In the genomic region with DNA sequence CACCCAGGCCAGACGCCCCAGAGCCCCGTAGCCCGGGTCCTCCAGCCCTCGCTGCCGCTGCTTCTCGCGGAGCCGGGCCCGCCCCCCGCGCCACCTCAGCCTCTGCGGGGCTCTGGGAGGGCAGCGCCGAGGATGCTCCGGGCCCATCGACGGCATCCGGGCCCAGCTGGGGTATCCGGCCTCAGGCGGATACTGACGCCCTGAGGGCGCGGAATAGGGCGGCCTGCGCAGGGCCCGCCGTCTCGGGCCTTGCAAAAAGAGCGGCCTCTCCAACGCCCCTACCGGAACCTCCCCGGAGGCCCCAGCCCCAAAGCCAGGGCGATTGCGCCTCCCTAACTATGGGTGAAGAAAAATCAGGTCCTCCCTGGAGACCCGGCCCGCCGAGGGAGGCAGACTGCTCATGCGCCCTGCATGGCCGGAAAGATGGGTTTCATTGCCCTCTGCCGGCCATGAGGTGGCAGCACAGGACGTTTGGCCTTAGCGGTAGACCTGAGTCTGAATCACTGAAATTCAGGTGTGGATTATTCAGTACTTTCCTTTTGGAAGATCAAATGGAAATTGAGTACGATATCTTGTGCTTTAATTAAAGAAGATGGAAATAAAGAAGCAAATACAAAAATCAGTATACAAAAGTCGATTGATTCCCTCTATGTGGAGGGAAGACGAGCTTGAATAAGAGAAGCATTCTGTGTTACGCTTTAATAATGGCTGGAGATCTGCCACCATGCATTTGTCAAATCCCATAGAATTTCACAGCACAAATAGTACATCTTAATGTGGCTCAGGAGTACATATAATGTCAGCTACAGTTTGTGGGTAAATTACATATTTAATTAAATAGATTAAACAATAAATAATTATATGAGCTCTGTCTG, we compare ENCODE assay signal across 8 cellular contexts. TPM values are rescaled to one million over a fixed set of nuclear protein-coding genes. Genes with fewer than 3 reads are reported as not detected.
DNase-seq lines count a peak whose midpoint lies in the region; ATAC-seq and TF ChIP-seq lines count a peak whose summit lies in the region.
"Not testable (repeated sequence)": the region's sequence is repeated elsewhere in the genome, so short reads cannot be mapped to it uniquely, and the experiment has no call there.

No MANE protein-coding gene starts in this region.

- POLR2A ChIA-PET in PC-9 (lab: Charles Lee; ENCODE audit: unreplicated experiment), result interaction anchor here (0.5 to 0.7 kb wide), 2 partner anchors 87 to 1459 kb away, joined by 3 to 4 read pairs; no protein-coding TSS in a partner anchor

- TF ChIP-seq CTCF in LNCAP (IDR thresholded peaks at IDR 0.05) (peak; percentile 71), PC-9 (conservative IDR thresholded peaks at IDR 0.05) (peak; percentile 90)

- not testable (repeated sequence) for H3K27me3 Mint-ChIP-seq in activated CD8-positive, alpha-beta memory T cell treated with anti-CD3 and anti-CD28 coated beads, Interleukin-2, amount 10 ng/mL, durations not matched to agents 7 days and 5 days; dendritic cell treated with granulocyte-macrophage colony-stimulating factor and Interleukin-4, amounts not matched to agents 40 ng/mL and 50 ng/mL, for 4 days

- CTCF ChIA-PET in PC-9 (lab: Charles Lee), result not testable (repeated sequence)
- CTCF ChIA-PET in activated CD8-positive, alpha-beta memory T cell treated with anti-CD3 and anti-CD28 coated beads, Interleukin-2, amount 10 ng/mL, durations not matched to agents 7 days and 5 days (lab: Charles Lee), result interaction anchor here (1.1 to 2.6 kb wide), 5 partner anchors 11 to 617 kb away, joined by 3 to 11 read pairs (median 5); no protein-coding TSS in a partner anchor

- not testable (repeated sequence) for H3K9me3 ChIP-seq in PC-9 (ENCODE audit: insufficient read depth, low read depth); thymus (ENCODE audit: control insufficient read depth)

- H3K79me2 ChIP-seq in PC-9 (ENCODE audit: low read depth), result not testable (repeated sequence)

- H4K20me1 ChIP-seq in PC-9 (ENCODE audit: insufficient read depth), result not testable (repeated sequence)

- H3K4me1 ChIP-seq in PC-9 (replicated peaks; ENCODE audit: insufficient read depth); thymus (ENCODE audit: control insufficient read depth, insufficient read depth, low read length): not testable (repeated sequence)

- H3F3A ChIP-seq in PC-9 (ENCODE audit: insufficient read depth, low read depth), result not testable (repeated sequence)

- peak overlapping the region; percentile 86 for H3K27ac Mint-ChIP-seq in activated CD8-positive, alpha-beta memory T cell treated with anti-CD3 and anti-CD28 coated beads, Interleukin-2, amount 10 ng/mL, durations not matched to agents 7 days and 5 days
- peak overlapping the region; percentile 72 for H3K27ac Mint-ChIP-seq in dendritic cell treated with granulocyte-macrophage colony-stimulating factor and Interleukin-4, amounts not matched to agents 40 ng/mL and 50 ng/mL, for 4 days

- intact Hi-C loops in PC-9 (cut with micrococcal nuclease; ENCODE audit: unreplicated experiment), result loop anchor here (10.0 kb wide), 1 partner anchor 179 kb away; no protein-coding TSS in a partner anchor
- intact Hi-C loops in dendritic cell treated with granulocyte-macrophage colony-stimulating factor and Interleukin-4, amounts not matched to agents 40 ng/mL and 50 ng/mL, for 4 days (cut with micrococcal nuclease), result not testable (repeated sequence)

- H3K4me3 ChIP-seq in PC-9, result peak overlapping the region; percentile 61; the same call in 1 of the 2 replicates
- H3K4me3 ChIP-seq in thymus (ENCODE audit: low read length), result peak overlapping the region; percentile 51

- 6% methylated on average over 46 of the region's 46 CpGs for WGBS in thymus

- H3K4me3 Mint-ChIP-seq in activated CD8-positive, alpha-beta memory T cell treated with anti-CD3 and anti-CD28 coated beads, Interleukin-2, amount 10 ng/mL, durations not matched to agents 7 days and 5 days, result peak overlapping the region; percentile 77
- H3K4me3 Mint-ChIP-seq in dendritic cell treated with granulocyte-macrophage colony-stimulating factor and Interleukin-4, amounts not matched to agents 40 ng/mL and 50 ng/mL, for 4 days, result peak overlapping the region; percentile 82

- peak overlapping the region; percentile 65; the same call in 1 of the 2 replicates for H2AFZ ChIP-seq in PC-9

- not testable (repeated sequence) for H3K9me3 Mint-ChIP-seq in activated CD8-positive, alpha-beta memory T cell treated with anti-CD3 and anti-CD28 coated beads, Interleukin-2, amount 10 ng/mL, durations not matched to agents 7 days and 5 days (ENCODE audit: low read depth); dendritic cell treated with granulocyte-macrophage colony-stimulating factor and Interleukin-4, amounts not matched to agents 40 ng/mL and 50 ng/mL, for 4 days

- not testable (repeated sequence) for H3K36me3 Mint-ChIP-seq in activated CD8-positive, alpha-beta memory T cell treated with anti-CD3 and anti-CD28 coated beads, Interleukin-2, amount 10 ng/mL, durations not matched to agents 7 days and 5 days; dendritic cell treated with granulocyte-macrophage colony-stimulating factor and Interleukin-4, amounts not matched to agents 40 ng/mL and 50 ng/mL, for 4 days (ENCODE audit: low read depth)

- not testable (repeated sequence) for H3K36me3 ChIP-seq in PC-9 (ENCODE audit: low read depth); thymus (ENCODE audit: control insufficient read depth, insufficient read depth)

- BruUV-seq in PC-9 (replicated peaks; lab: Mats Ljungman, UMichigan), result not testable (repeated sequence)

- peak; percentile 73 for DNase-seq in EL
- peak; percentile 49 to 75 for DNase-seq in PC-9
- DNase-seq in activated CD8-positive, alpha-beta memory T cell treated with anti-CD3 and anti-CD28 coated beads, Interleukin-2, amount 10 ng/mL, durations not matched to agents 7 days and 5 days, result peak; percentile 86
- peak; percentile 84 for DNase-seq in inferior parietal cortex (ENCODE audit: extremely low spot score)
- DNase-seq in retina, result peak; percentile 89

- peak; percentile 99 for ATAC-seq in activated CD8-positive, alpha-beta memory T cell treated with anti-CD3 and anti-CD28 coated beads, Interleukin-2, amount 10 ng/mL, durations not matched to agents 7 days and 5 days

- not testable (repeated sequence) for H3K27me3 ChIP-seq in PC-9 (ENCODE audit: insufficient read depth, low read depth); thymus (ENCODE audit: control insufficient read depth, insufficient read depth)

- H3K4me1 Mint-ChIP-seq in activated CD8-positive, alpha-beta memory T cell treated with anti-CD3 and anti-CD28 coated beads, Interleukin-2, amount 10 ng/mL, durations not matched to agents 7 days and 5 days; dendritic cell treated with granulocyte-macrophage colony-stimulating factor and Interleukin-4, amounts not matched to agents 40 ng/mL and 50 ng/mL, for 4 days (ENCODE audit: low read depth): not testable (repeated sequence)

- peak overlapping the region; percentile 81 for H3K4me2 ChIP-seq in PC-9

- not testable (repeated sequence) for H3K9me2 ChIP-seq in PC-9 (ENCODE audit: insufficient read depth)

- not testable (repeated sequence) for H3K27ac ChIP-seq in PC-9
- peak overlapping the region; percentile 42 for H3K27ac ChIP-seq in thymus (ENCODE audit: low read depth)

RNA-seq across cellular contexts. Expression of gene DEFB108B, which starts 19.3 kb away (rescaled TPM):
- total RNA-seq in PC-9 (2021), result not detected in 2 replicates
- not detected for total RNA-seq in activated CD8-positive, alpha-beta memory T cell treated with anti-CD3 and anti-CD28 coated beads, Interleukin-2, amount 10 ng/mL, durations not matched to agents 7 days and 5 days
- not detected for polyA plus RNA-seq in thymus
